Comparison of ENCODE assay signal across 8 cellular contexts in the genomic region with DNA sequence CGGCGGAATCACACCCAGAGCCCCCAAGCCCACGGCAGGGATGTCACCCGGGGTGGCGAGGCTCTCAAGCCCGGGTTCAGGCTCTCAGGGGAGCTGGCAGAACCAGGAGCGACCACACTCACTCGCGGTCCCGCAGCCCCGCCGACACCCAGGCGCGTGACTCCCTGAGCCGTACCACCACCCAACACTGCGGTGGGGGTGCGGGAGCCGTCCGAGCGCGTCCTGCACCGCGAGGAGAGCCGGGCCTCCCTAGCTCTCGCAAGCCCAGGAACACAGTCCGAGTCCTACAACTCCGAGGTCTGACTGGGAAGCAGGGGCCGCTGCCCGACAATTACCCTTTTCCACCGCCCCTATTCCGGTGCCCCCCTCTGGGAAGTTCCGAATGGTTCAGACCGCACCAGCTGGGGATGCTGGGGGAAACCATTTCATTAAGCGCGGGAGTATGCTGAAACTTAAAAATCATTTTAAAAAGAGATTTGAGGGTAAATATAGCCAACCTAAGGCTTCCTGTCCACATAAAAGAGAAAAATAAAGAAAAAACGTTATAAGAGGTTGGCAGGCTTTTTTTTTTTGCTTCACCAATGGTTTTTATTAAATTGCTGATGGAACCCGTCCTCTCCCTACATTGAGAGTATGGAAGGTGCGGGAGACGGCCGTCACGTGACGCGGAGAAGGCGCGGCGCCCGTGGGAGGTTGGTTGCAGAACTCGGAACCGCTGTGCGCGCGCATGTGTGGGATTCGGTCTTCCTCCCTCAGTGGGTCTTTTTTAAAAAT. TPM values are rescaled to one million over a fixed set of nuclear protein-coding genes. Genes with fewer than 3 reads are reported as not detected.
A peak's percentile ranks its signal among the peaks of the same experiment; 100 is the strongest.
DNase-seq lines count a peak whose midpoint lies in the region; ATAC-seq and TF ChIP-seq lines count a peak whose summit lies in the region.

A gene with protein sequence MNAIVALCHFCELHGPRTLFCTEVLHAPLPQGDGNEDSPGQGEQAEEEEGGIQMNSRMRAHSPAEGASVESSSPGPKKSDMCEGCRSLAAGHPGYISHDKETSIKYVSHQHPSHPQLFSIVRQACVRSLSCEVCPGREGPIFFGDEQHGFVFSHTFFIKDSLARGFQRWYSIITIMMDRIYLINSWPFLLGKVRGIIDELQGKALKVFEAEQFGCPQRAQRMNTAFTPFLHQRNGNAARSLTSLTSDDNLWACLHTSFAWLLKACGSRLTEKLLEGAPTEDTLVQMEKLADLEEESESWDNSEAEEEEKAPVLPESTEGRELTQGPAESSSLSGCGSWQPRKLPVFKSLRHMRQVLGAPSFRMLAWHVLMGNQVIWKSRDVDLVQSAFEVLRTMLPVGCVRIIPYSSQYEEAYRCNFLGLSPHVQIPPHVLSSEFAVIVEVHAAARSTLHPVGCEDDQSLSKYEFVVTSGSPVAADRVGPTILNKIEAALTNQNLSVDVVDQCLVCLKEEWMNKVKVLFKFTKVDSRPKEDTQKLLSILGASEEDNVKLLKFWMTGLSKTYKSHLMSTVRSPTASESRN (minus strand): TSS at position 143 of the 774 bp plus-strand sequence. CDS start 9,031 bp downstream, outside the sequence.

- DNase-seq in DMS 273 treated with DMSO at 0.1 percent for 48 hours (lab: John Stamatoyannopoulos, UW) (peak; percentile 78), HuH-7 (ENCODE audit: low spot score) (peak; percentile 83), OCI-LY7 (ENCODE audit: low spot score) (peak; percentile 92), activated T-cell treated with anti-CD3 and anti-CD28 coated beads for 4 hours (peak; percentile 84), epithelial cell of esophagus (ENCODE audit: low read depth) (peak; percentile 85), mucosa of descending colon (peak; percentile 92 to 96 (median 93))
- DNase-seq in stimulated activated CD8-positive, alpha-beta memory T cell treated with anti-CD3 and anti-CD28 coated beads, Interleukin-4, amount 100 ng/mL, for 1 hour (ENCODE audit: low read depth in 2 of 2, low spot score in 1 of 2): peak; percentile 79 to 81

- intact Hi-C loops in OCI-LY7 (cut with micrococcal nuclease; ENCODE audit: unreplicated experiment) (loop anchor here (2.0 to 5.0 kb wide), 2 partner anchors 68 to 585 kb away; partner anchors contain the start of gene ZNF624), mucosa of descending colon (cut with DNase I, micrococcal nuclease) (no loop called here)

- no peaks in the 10 kb centered on the region for H3K9me2 ChIP-seq in OCI-LY7 (ENCODE audit: insufficient read depth, low read length)

- TF ChIP-seq CTCF in OCI-LY7 (conservative IDR thresholded peaks at IDR 0.05; ENCODE audit: low read length) (no peak), epithelial cell of esophagus (IDR thresholded peaks at IDR 0.05; ENCODE audit: insufficient read depth, low read depth, low read length, missing control alignments) (no peak), mucosa of descending colon (IDR thresholded peaks at IDR 0.05) (no peak)

- no peaks in the 10 kb centered on the region for H4K20me1 ChIP-seq in OCI-LY7 (ENCODE audit: insufficient read depth, low read length)

- H3K4me1 ChIP-seq in OCI-LY7 (ENCODE audit: insufficient read depth, low read length, poor library complexity, severe bottlenecking): peaks cover 22% of the 10 kb centered on the region
- H3K4me1 ChIP-seq in mucosa of descending colon (ENCODE audit: low read depth): peaks cover 13% of the 10 kb centered on the region

- BruUV-seq in OCI-LY7 (replicated peaks; lab: Mats Ljungman, UMichigan): no TSS peak

- H3K27ac ChIP-seq in OCI-LY7 (ENCODE audit: low read depth, low read length, poor library complexity, severe bottlenecking): peak within 1 kb of the TSS; percentile 40

- H3K4me2 ChIP-seq in OCI-LY7 (ENCODE audit: low read length): peak within 1 kb of the TSS; percentile 76

- CTCF ChIA-PET in OCI-LY7 (lab: Charles Lee; ENCODE audit: unreplicated experiment): no interaction called here

- H2AFZ ChIP-seq in OCI-LY7 (ENCODE audit: low read length): peak within 1 kb of the TSS; percentile 63

- ATAC-seq in GM21526 (IDR thresholded peaks at IDR 0.05; ENCODE audit: low FRiP score, unreplicated experiment) (peak; percentile 68), mucosa of descending colon (peak; percentile 93)

- no peaks in the 10 kb centered on the region for H3K36me3 ChIP-seq in OCI-LY7 (ENCODE audit: insufficient read depth, low read length)
- H3K36me3 ChIP-seq in mucosa of descending colon (ENCODE audit: low read depth): no peaks in the 10 kb centered on the region

- H3K4me3 ChIP-seq in OCI-LY7 (ENCODE audit: low read depth, low read length, poor library complexity, severe bottlenecking): peak within 1 kb of the TSS; percentile 86
- peak within 1 kb of the TSS; percentile 85 for H3K4me3 ChIP-seq in epithelial cell of esophagus (ENCODE audit: low read length)
- H3K4me3 ChIP-seq in mucosa of descending colon: peak within 1 kb of the TSS; percentile 99

- POLR2A ChIA-PET in OCI-LY7 (lab: Charles Lee): interaction anchor here (0.7 kb wide), 1 partner anchor 194 kb away, joined by 3 read pairs; no protein-coding TSS in a partner anchor

- no peaks in the 10 kb centered on the region for H3K9me3 ChIP-seq in OCI-LY7 (ENCODE audit: low read length)
- H3K9me3 ChIP-seq in mucosa of descending colon: no peaks in the 10 kb centered on the region

- peaks cover 12% of the 10 kb centered on the region; the same call in 1 of the 2 replicates for H3K79me2 ChIP-seq in OCI-LY7 (ENCODE audit: insufficient read depth, low read depth, low read length)

RNA-seq across cellular contexts. Expression of the gene that starts here (rescaled TPM):
- total RNA-seq in OCI-LY7 (2014; rRNA removed; shearing (Covaris generic)): 12.9 and 20.9 TPM in 2 replicates
- 18.1 and 20.5 TPM in 2 replicates for total RNA-seq in OCI-LY7 (2022)
- 10 to 100 TPM; 52.8 to 64.5 (median 57.1) TPM for total RNA-seq in mucosa of descending colon

Comparison
In these comparisons a context has a peak if more than half of its experiments do, and no peak if none do; other contexts are left out.
1. Peak in every context shown above with its lines: DNase-seq, ATAC-seq, H3K4me3 ChIP-seq and H3K27ac ChIP-seq.